In the genomic region with DNA sequence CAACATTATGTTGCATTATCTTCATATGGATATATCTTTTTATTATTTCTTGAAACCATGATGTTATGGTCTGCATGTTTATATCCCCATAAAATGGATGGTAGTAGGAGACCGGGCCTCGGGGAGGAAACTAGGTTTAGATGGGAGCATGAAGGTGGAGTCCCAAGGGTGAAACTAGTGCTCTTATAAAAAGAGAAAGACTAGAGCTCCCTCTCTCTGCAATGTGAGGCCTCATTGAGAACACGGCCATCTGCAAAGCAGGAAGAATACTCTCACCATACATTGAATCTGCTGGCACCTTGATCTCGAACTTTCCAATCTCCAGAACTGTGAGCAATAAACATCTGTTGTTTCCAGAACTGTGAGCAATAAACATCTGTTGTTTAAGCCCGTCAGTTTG, we compare ENCODE assay signal across 1 cellular context.
TF ChIP-seq lines count a peak whose summit lies in the region.

No MANE protein-coding gene starts in this region.

TF ChIP-seq in WTC11, 78 proteins besides CTCF, POLR2A, EP300 and RAD21 (continued from another document):
- TF ChIP-seq, protein P1, sequence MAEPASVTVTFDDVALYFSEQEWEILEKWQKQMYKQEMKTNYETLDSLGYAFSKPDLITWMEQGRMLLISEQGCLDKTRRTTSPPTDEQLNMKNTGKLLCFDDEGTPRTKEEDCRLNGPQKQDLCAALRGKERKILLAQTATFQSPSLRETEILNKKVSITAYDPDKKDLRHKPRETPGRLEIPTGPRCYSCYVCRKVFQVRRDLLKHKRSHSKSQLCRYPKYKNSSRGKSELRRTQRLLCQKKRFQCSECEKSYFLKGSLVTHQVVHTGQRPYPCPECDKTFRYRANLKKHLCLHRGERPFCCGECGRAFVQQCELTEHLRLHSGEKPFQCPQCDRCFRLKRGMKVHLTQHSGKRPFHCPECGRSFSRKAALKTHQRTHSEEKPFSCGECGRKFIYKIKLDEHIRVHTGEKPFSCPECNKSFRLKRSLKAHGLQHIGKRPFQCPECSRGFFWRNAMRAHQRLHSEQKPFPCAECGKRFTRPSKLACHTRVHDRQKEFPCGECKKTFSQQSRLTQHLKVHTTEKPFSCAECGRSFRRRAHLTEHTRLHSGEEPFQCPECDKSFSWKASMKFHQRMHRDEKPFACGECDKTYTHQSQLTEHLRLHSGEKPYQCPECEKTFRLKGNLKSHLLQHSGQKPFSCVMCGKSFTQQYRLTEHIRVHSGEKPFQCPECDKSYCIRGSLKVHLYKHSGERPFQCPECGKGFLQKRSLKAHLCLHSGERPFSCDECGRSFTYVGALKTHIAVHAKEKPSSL (CRISPR knock-in tag; conservative IDR thresholded peaks at IDR 0.05), result no peak
- TF ChIP-seq, protein P2, sequence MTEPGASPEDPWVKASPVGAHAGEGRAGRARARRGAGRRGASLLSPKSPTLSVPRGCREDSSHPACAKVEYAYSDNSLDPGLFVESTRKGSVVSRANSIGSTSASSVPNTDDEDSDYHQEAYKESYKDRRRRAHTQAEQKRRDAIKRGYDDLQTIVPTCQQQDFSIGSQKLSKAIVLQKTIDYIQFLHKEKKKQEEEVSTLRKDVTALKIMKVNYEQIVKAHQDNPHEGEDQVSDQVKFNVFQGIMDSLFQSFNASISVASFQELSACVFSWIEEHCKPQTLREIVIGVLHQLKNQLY (CRISPR knock-in tag; IDR thresholded peaks at IDR 0.05), result no peak
- no peak for TF ChIP-seq RORB (CRISPR knock-in tag; IDR thresholded peaks at IDR 0.05)
- TF ChIP-seq, protein P3, sequence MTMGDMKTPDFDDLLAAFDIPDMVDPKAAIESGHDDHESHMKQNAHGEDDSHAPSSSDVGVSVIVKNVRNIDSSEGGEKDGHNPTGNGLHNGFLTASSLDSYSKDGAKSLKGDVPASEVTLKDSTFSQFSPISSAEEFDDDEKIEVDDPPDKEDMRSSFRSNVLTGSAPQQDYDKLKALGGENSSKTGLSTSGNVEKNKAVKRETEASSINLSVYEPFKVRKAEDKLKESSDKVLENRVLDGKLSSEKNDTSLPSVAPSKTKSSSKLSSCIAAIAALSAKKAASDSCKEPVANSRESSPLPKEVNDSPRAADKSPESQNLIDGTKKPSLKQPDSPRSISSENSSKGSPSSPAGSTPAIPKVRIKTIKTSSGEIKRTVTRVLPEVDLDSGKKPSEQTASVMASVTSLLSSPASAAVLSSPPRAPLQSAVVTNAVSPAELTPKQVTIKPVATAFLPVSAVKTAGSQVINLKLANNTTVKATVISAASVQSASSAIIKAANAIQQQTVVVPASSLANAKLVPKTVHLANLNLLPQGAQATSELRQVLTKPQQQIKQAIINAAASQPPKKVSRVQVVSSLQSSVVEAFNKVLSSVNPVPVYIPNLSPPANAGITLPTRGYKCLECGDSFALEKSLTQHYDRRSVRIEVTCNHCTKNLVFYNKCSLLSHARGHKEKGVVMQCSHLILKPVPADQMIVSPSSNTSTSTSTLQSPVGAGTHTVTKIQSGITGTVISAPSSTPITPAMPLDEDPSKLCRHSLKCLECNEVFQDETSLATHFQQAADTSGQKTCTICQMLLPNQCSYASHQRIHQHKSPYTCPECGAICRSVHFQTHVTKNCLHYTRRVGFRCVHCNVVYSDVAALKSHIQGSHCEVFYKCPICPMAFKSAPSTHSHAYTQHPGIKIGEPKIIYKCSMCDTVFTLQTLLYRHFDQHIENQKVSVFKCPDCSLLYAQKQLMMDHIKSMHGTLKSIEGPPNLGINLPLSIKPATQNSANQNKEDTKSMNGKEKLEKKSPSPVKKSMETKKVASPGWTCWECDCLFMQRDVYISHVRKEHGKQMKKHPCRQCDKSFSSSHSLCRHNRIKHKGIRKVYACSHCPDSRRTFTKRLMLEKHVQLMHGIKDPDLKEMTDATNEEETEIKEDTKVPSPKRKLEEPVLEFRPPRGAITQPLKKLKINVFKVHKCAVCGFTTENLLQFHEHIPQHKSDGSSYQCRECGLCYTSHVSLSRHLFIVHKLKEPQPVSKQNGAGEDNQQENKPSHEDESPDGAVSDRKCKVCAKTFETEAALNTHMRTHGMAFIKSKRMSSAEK (CRISPR knock-in tag; IDR thresholded peaks at IDR 0.05; ENCODE audit: borderline replicate concordance), result no peak
- no peak for TF ChIP-seq ESRRA (CRISPR knock-in tag; IDR thresholded peaks at IDR 0.05; ENCODE audit: borderline replicate concordance)
